ENCODE assay signal across 24 cellular contexts in genomic region chr4:153927546-153927945, GRCh38.
DNase-seq lines count a peak whose midpoint lies in the region; ATAC-seq and TF ChIP-seq lines count a peak whose summit lies in the region.
"Had no signal": no experiment of that assay in that cellular context is flagged by ENCODE, and none has a peak within 500 bp of the region (broad histone marks: within the 10 kb centered on the region; RNA-seq: fewer than 3 reads in every experiment).

No MANE protein-coding gene starts in this region.

- peak; percentile 67 for DNase-seq in AG20443 (ENCODE audit: low spot score)
- DNase-seq in HFFc6, result peak; percentile 0
- no peak for DNase-seq in chondrocyte (ENCODE audit: low spot score)
- no peak for DNase-seq in neural progenitor cell (ENCODE audit: low spot score)
- DNase-seq in cerebellar nuclear complex (lab: John Stamatoyannopoulos, UW), result no peak
- DNase-seq in activated CD8-positive, alpha-beta T cell treated with anti-CD3 and anti-CD28 coated beads, Interleukin-2, amount 10 ng/mL, durations not matched to agents 7 days and 5 days, result no peak
- DNase-seq in Kasumi-1 (lab: John Stamatoyannopoulos, UW), result no peak
- DNase-seq: Caco-2; CD4-positive, alpha-beta memory T cell; DMS 273 treated with DMSO at 0.1 percent for 48 hours; DMS79 treated with DMSO at 0.1 percent for 48 hours; H7; KG1; MV-4-11; NCI-H1694; NCI-H2081; NCI-H2171; NCI-H345; NCI-H524 treated with DMSO at 0.1 percent for 48 hours; NCI-H82; SJCRH30 had no signal

- H3K4me3 Mint-ChIP-seq in HFFc6 (no peak overlapping the region), chondrocyte (ENCODE audit: unreplicated experiment) (no peak overlapping the region), neural progenitor cell (no peak overlapping the region)
- H3K4me3 Mint-ChIP-seq in activated CD8-positive, alpha-beta T cell treated with anti-CD3 and anti-CD28 coated beads, Interleukin-2, amount 10 ng/mL, durations not matched to agents 7 days and 5 days, result no peak overlapping the region
- H3K4me3 Mint-ChIP-seq: CD4-positive, alpha-beta memory T cell had no signal

- peaks cover 40% of the 10 kb centered on the region for H3K4me1 ChIP-seq in neural progenitor cell
- H3K4me1 ChIP-seq: A549; BLaER1 treated with 17β-estradiol and CSF1 and Interleukin-3, amounts not matched to agents 10 nM and 100 nM; Caco-2; SJCRH30 had no signal

- no peaks in the 10 kb centered on the region for H3K27me3 ChIP-seq in neural progenitor cell
- H3K27me3 ChIP-seq: BLaER1 treated with 17β-estradiol and CSF1 and Interleukin-3, amounts not matched to agents 10 nM and 100 nM; SJCRH30 had no signal

- no peaks in the 10 kb centered on the region for H3K9me3 ChIP-seq in neural progenitor cell (ENCODE audit: low read depth)
- H3K9me3 ChIP-seq: A549; BLaER1 treated with 17β-estradiol and CSF1 and Interleukin-3, amounts not matched to agents 10 nM and 100 nM; Caco-2; SJCRH30 had no signal

- no peak for TF ChIP-seq CTCF in HFFc6 (IDR thresholded peaks at IDR 0.05)
- no peak for TF ChIP-seq CTCF in chondrocyte (IDR thresholded peaks at IDR 0.05)
- TF ChIP-seq CTCF in neural progenitor cell (IDR thresholded peaks at IDR 0.05), result no peak

- H3K27me3 Mint-ChIP-seq in HFFc6 (ENCODE audit: insufficient read depth) (no peaks in the 10 kb centered on the region), chondrocyte (ENCODE audit: low read depth) (no peaks in the 10 kb centered on the region), neural progenitor cell (ENCODE audit: insufficient read depth, low read depth) (no peaks in the 10 kb centered on the region)
- peaks cover 9% of the 10 kb centered on the region for H3K27me3 Mint-ChIP-seq in activated CD8-positive, alpha-beta T cell treated with anti-CD3 and anti-CD28 coated beads, Interleukin-2, amount 10 ng/mL, durations not matched to agents 7 days and 5 days (ENCODE audit: low read depth)

- no peak overlapping the region for H3K9ac ChIP-seq in neural progenitor cell
- H3K9ac ChIP-seq: BLaER1 treated with 17β-estradiol and CSF1 and Interleukin-3, amounts not matched to agents 10 nM and 100 nM had no signal

- POLR2A ChIA-PET in activated CD8-positive, alpha-beta T cell treated with anti-CD3 and anti-CD28 coated beads, Interleukin-2, amount 10 ng/mL, durations not matched to agents 7 days and 5 days (lab: Charles Lee), result no interaction called here

- H3K27ac Mint-ChIP-seq in HFFc6 (no peak overlapping the region), chondrocyte (ENCODE audit: unreplicated experiment) (peak overlapping the region; percentile 42), neural progenitor cell (peak overlapping the region; percentile 90)
- H3K27ac Mint-ChIP-seq in activated CD8-positive, alpha-beta T cell treated with anti-CD3 and anti-CD28 coated beads, Interleukin-2, amount 10 ng/mL, durations not matched to agents 7 days and 5 days, result no peak overlapping the region
- H3K27ac Mint-ChIP-seq: CD4-positive, alpha-beta memory T cell had no signal

- H3K36me3 Mint-ChIP-seq in HFFc6 (ENCODE audit: low read depth) (no peaks in the 10 kb centered on the region), chondrocyte (ENCODE audit: low read depth) (no peaks in the 10 kb centered on the region), neural progenitor cell (no peaks in the 10 kb centered on the region)
- H3K36me3 Mint-ChIP-seq in activated CD8-positive, alpha-beta T cell treated with anti-CD3 and anti-CD28 coated beads, Interleukin-2, amount 10 ng/mL, durations not matched to agents 7 days and 5 days (ENCODE audit: low read depth), result no peaks in the 10 kb centered on the region
- H3K36me3 Mint-ChIP-seq: CD4-positive, alpha-beta memory T cell had no signal

- no peaks in the 10 kb centered on the region for H3K79me2 ChIP-seq in neural progenitor cell (ENCODE audit: low read depth)

- H3K36me3 ChIP-seq in neural progenitor cell, result no peaks in the 10 kb centered on the region
- H3K36me3 ChIP-seq: BLaER1 treated with 17β-estradiol and CSF1 and Interleukin-3, amounts not matched to agents 10 nM and 100 nM; SJCRH30 had no signal

- no peak overlapping the region for H3K4me2 ChIP-seq in neural progenitor cell
- H3K4me2 ChIP-seq: A549; BLaER1 treated with 17β-estradiol and CSF1 and Interleukin-3, amounts not matched to agents 10 nM and 100 nM had no signal

- no peak for ATAC-seq in activated CD8-positive, alpha-beta T cell treated with anti-CD3 and anti-CD28 coated beads, Interleukin-2, amount 10 ng/mL, durations not matched to agents 7 days and 5 days
- ATAC-seq: A549, Panc1 had no signal

- CTCF ChIA-PET in activated CD8-positive, alpha-beta T cell treated with anti-CD3 and anti-CD28 coated beads, Interleukin-2, amount 10 ng/mL, durations not matched to agents 7 days and 5 days (lab: Charles Lee), result no interaction called here

- H4K20me1 ChIP-seq in neural progenitor cell (ENCODE audit: low read depth), result no peaks in the 10 kb centered on the region
- H4K20me1 ChIP-seq: BLaER1 treated with 17β-estradiol and CSF1 and Interleukin-3, amounts not matched to agents 10 nM and 100 nM had no signal

- H3K4me3 ChIP-seq in neural progenitor cell, result no peak overlapping the region
- H3K4me3 ChIP-seq: A549; BLaER1 treated with 17β-estradiol and CSF1 and Interleukin-3, amounts not matched to agents 10 nM and 100 nM; SJCRH30 had no signal

- H3K9me3 Mint-ChIP-seq in HFFc6, result peaks cover 11% of the 10 kb centered on the region
- H3K9me3 Mint-ChIP-seq in chondrocyte (ENCODE audit: low read depth), result no peaks in the 10 kb centered on the region
- no peaks in the 10 kb centered on the region for H3K9me3 Mint-ChIP-seq in neural progenitor cell
- no peaks in the 10 kb centered on the region for H3K9me3 Mint-ChIP-seq in activated CD8-positive, alpha-beta T cell treated with anti-CD3 and anti-CD28 coated beads, Interleukin-2, amount 10 ng/mL, durations not matched to agents 7 days and 5 days (ENCODE audit: insufficient read depth)
- H3K9me3 Mint-ChIP-seq: CD4-positive, alpha-beta memory T cell had no signal

- H3F3A ChIP-seq in neural progenitor cell (ENCODE audit: low read depth), result peaks cover 29% of the 10 kb centered on the region

- no peaks in the 10 kb centered on the region for H3K4me1 Mint-ChIP-seq in HFFc6 (ENCODE audit: low read depth)
- peaks cover 30% of the 10 kb centered on the region for H3K4me1 Mint-ChIP-seq in chondrocyte (ENCODE audit: low read depth)
- peaks cover 48% of the 10 kb centered on the region for H3K4me1 Mint-ChIP-seq in neural progenitor cell
- no peaks in the 10 kb centered on the region for H3K4me1 Mint-ChIP-seq in activated CD8-positive, alpha-beta T cell treated with anti-CD3 and anti-CD28 coated beads, Interleukin-2, amount 10 ng/mL, durations not matched to agents 7 days and 5 days (ENCODE audit: low read depth)
- H3K4me1 Mint-ChIP-seq: CD4-positive, alpha-beta memory T cell had no signal

- no peak overlapping the region for H2AFZ ChIP-seq in neural progenitor cell (replicated peaks)

- H3K27ac ChIP-seq in neural progenitor cell, result no peak overlapping the region
- H3K27ac ChIP-seq: A549; BLaER1 treated with 17β-estradiol and CSF1 and Interleukin-3, amounts not matched to agents 10 nM and 100 nM; SJCRH30 had no signal

Comparison
In these comparisons a context has a peak if more than half of its experiments do, and no peak if none do; other contexts are left out.
1. DNase-seq: peak in AG20443 (single experiment) and HFFc6 (single experiment); none in chondrocyte (single experiment), neural progenitor cell (single experiment), cerebellar nuclear complex (0 of 2), activated CD8-positive, alpha-beta T cell treated with anti-CD3 and anti-CD28 coated beads, Interleukin-2, amount 10 ng/mL, durations not matched to agents 7 days and 5 days (single experiment) and Kasumi-1 (0 of 2).
2. H3K27ac Mint-ChIP-seq: peak in chondrocyte (single experiment) and neural progenitor cell (single experiment); none in HFFc6 (single experiment) and activated CD8-positive, alpha-beta T cell treated with anti-CD3 and anti-CD28 coated beads, Interleukin-2, amount 10 ng/mL, durations not matched to agents 7 days and 5 days (single experiment).